Comparison of ENCODE assay signal across 3 cellular contexts in the genomic region with DNA sequence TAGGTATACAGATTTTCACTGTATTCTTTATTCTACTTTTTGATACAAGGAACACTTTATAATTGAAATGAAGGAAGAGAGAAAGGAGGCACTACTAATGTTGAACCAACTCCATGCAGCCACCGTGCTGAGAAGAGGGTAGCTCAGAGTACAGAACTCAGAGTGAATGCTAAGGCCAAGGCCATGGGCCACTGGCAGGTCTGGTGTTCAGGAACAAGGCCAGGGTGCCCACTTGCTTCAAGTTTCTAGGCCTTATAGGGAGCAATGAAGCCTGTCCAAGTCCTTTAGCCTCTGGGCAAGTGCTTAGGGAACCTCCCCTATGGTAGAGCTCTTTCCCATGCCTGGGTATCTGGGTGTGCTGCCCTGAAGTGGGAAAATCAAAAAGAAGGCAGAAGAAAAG.
"Had no signal": no experiment of that assay in that cellular context is flagged by ENCODE, and none has a peak within 500 bp of the region (broad histone marks: within the 10 kb centered on the region; RNA-seq: fewer than 3 reads in every experiment).

No MANE protein-coding gene starts in this region.

- DNase-seq: IMR-90, KBM-7, KG1 had no signal
